In genomic region chr13:36344173-36344572, GRCh38 we compare ENCODE assay signal across 1 cellular context.
TF ChIP-seq lines count a peak whose summit lies in the region.

No MANE protein-coding gene starts in this region.

TF ChIP-seq in SK-N-SH, 30 proteins besides CTCF, POLR2A, EP300 and RAD21 (continued from another document):
- TF ChIP-seq, protein P1, sequence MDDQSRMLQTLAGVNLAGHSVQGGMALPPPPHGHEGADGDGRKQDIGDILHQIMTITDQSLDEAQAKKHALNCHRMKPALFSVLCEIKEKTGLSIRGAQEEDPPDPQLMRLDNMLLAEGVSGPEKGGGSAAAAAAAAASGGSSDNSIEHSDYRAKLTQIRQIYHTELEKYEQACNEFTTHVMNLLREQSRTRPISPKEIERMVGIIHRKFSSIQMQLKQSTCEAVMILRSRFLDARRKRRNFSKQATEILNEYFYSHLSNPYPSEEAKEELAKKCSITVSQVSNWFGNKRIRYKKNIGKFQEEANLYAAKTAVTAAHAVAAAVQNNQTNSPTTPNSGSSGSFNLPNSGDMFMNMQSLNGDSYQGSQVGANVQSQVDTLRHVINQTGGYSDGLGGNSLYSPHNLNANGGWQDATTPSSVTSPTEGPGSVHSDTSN (IDR thresholded peaks at IDR 0.05): no peak
- TF ChIP-seq, protein P2, sequence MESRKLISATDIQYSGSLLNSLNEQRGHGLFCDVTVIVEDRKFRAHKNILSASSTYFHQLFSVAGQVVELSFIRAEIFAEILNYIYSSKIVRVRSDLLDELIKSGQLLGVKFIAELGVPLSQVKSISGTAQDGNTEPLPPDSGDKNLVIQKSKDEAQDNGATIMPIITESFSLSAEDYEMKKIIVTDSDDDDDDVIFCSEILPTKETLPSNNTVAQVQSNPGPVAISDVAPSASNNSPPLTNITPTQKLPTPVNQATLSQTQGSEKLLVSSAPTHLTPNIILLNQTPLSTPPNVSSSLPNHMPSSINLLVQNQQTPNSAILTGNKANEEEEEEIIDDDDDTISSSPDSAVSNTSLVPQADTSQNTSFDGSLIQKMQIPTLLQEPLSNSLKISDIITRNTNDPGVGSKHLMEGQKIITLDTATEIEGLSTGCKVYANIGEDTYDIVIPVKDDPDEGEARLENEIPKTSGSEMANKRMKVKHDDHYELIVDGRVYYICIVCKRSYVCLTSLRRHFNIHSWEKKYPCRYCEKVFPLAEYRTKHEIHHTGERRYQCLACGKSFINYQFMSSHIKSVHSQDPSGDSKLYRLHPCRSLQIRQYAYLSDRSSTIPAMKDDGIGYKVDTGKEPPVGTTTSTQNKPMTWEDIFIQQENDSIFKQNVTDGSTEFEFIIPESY (IDR thresholded peaks at IDR 0.05; ENCODE audit: borderline replicate concordance, low read depth): no peak
- TF ChIP-seq MXI1 (IDR thresholded peaks at IDR 0.05; ENCODE audit: low read depth, low read length) (no peak), FOSL2 (IDR thresholded peaks at IDR 0.05; ENCODE audit: borderline replicate concordance, low read depth) (no peak), TCF12 (IDR thresholded peaks at IDR 0.05) (no peak), POLR2AphosphoS5 (IDR thresholded peaks at IDR 0.05; ENCODE audit: low read depth, low read length) (no peak), USF2 (IDR thresholded peaks at IDR 0.05; ENCODE audit: borderline replicate concordance, low read depth, low read length) (no peak), JUND (IDR thresholded peaks at IDR 0.05) (no peak), RCOR1 (IDR thresholded peaks at IDR 0.05; ENCODE audit: low read length) (no peak), NFIC (IDR thresholded peaks at IDR 0.05; ENCODE audit: borderline replicate concordance) (no peak), TEAD4 (IDR thresholded peaks at IDR 0.05; ENCODE audit: borderline replicate concordance, insufficient read depth) (no peak), MEF2A (IDR thresholded peaks at IDR 0.05; ENCODE audit: borderline replicate concordance, low read depth) (no peak)
